12 cellular contexts compared by ENCODE assay signal in genomic region chr15:29871401-29871800, GRCh38. TPM values are rescaled to one million over a fixed set of nuclear protein-coding genes. Genes with fewer than 3 reads are reported as not detected.
A peak's percentile ranks its signal among the peaks of the same experiment; 100 is the strongest.
DNase-seq lines count a peak whose midpoint lies in the region; ATAC-seq, FAIRE-seq and TF ChIP-seq lines count a peak whose summit lies in the region.
"Had no signal": no experiment of that assay in that cellular context is flagged by ENCODE, and none has a peak within 500 bp of the region (broad histone marks: within the 10 kb centered on the region; RNA-seq: fewer than 3 reads in every experiment).

No MANE protein-coding gene starts in this region.

- H3K9ac ChIP-seq in astrocyte (ENCODE audit: low read length) (no peak overlapping the region), neuronal stem cell (ENCODE audit: low read depth, low read length, poor library complexity) (no peak overlapping the region)

- ATAC-seq in thoracic aorta (ENCODE audit: insufficient number of reproducible peaks, low FRiP score, low read depth) (peak; percentile 56), GM18505 (IDR thresholded peaks at IDR 0.05; ENCODE audit: unreplicated experiment) (no peak), HG02610 (IDR thresholded peaks at IDR 0.05; ENCODE audit: unreplicated experiment) (no peak)
- ATAC-seq in stimulated activated naive B cell treated with anti-CD40 and anti-IgM and Interleukin-4, amounts not matched to agents 10 μg/mL and 1 μg/mL and 100 μg/mL, for 72 hours (replicated peaks): no peak

- H2AK5ac ChIP-seq in neuronal stem cell (ENCODE audit: low read depth, low read length): no peak overlapping the region

- H3K23ac ChIP-seq in neuronal stem cell (ENCODE audit: low read depth, low read length, poor library complexity): no peak overlapping the region

- H4K20me1 ChIP-seq in astrocyte (ENCODE audit: insufficient read depth, low read length): no peaks in the 10 kb centered on the region

- peak overlapping the region; percentile 0 for H3K18ac ChIP-seq in neuronal stem cell (ENCODE audit: low read length)

- WGBS in neuronal stem cell (ENCODE audit: extremely low coverage in 2 of 2, insufficient read length in 2 of 2, insufficient replicate concordance in 1 of 2), 2 donors: no CpG with 5 or more reads among the region's 19 CpGs

- no peak for TF ChIP-seq POLR2A in GM18505 (IDR thresholded peaks at IDR 0.05; ENCODE audit: borderline replicate concordance, extremely low read depth, insufficient read depth, insufficient read length)

- H4K8ac ChIP-seq in neuronal stem cell (ENCODE audit: low read depth, low read length): no peak overlapping the region

- no peak overlapping the region for H3K4me2 ChIP-seq in astrocyte (ENCODE audit: low read length)
- H3K4me2 ChIP-seq in neuronal stem cell (ENCODE audit: insufficient read depth, low read length, poor library complexity, severe bottlenecking): no peak overlapping the region

- no peak for DNase-seq in astrocyte (ENCODE audit: low read depth)
- peak in 40 of 42 donors; percentile 35 to 85 (median 62) for DNase-seq in head of caudate nucleus
- DNase-seq in neuronal stem cell (ENCODE audit: low spot score): no peak
- peak; percentile 7 for DNase-seq in thoracic aorta (ENCODE audit: low spot score)
- no peak for DNase-seq in GM10266 (ENCODE audit: extremely low spot score)
- no peak for DNase-seq in stimulated activated naive B cell treated with anti-CD40 and anti-IgM and Interleukin-4, amounts not matched to agents 10 μg/mL and 1 μg/mL and 100 μg/mL, for 72 hours
- DNase-seq: colonic mucosa, NCI-H345 had no signal

- H3K27ac ChIP-seq in astrocyte (ENCODE audit: low read depth, low read length) (peak overlapping the region; percentile 4), neuronal stem cell (replicated peaks; ENCODE audit: low read length) (no peak overlapping the region), thoracic aorta (peak overlapping the region; percentile 10 to 67)
- H3K27ac ChIP-seq: colonic mucosa had no signal

- H2AFZ ChIP-seq in astrocyte (ENCODE audit: low read depth, low read length): no peak overlapping the region
- H2AFZ ChIP-seq in neuronal stem cell (ENCODE audit: low read length): peak overlapping the region; percentile 74

- H3K4me3 ChIP-seq in astrocyte (ENCODE audit: insufficient read depth, low read depth, low read length) (no peak overlapping the region), neuronal stem cell (ENCODE audit: low read length in 2 of 2) (no peak overlapping the region), thoracic aorta (peak overlapping the region; percentile 2)
- H3K4me3 ChIP-seq: colonic mucosa had no signal

- no peak overlapping the region for H3K14ac ChIP-seq in neuronal stem cell (ENCODE audit: low read length)

- H2BK120ac ChIP-seq in neuronal stem cell (ENCODE audit: low read depth, low read length): no peak overlapping the region

- H3K4me3 Mint-ChIP-seq in astrocyte (ENCODE audit: unreplicated experiment): no peak overlapping the region
- H3K4me3 Mint-ChIP-seq in stimulated activated naive B cell treated with anti-CD40 and anti-IgM and Interleukin-4, amounts not matched to agents 10 μg/mL and 1 μg/mL and 100 μg/mL, for 72 hours: no peak overlapping the region
- H3K4me3 Mint-ChIP-seq: activated T-helper 1 cell treated with anti-CD3 and anti-CD28 coated beads, Interleukin-12 subunit alpha, Interleukin-12 subunit beta, Interleukin-2, Interleukin-4 antibody, amounts not matched to agents 30 ng/mL and 10 ng/mL and 1 ng/mL, durations not matched to agents 14 hours and 24 hours and 36 hours had no signal

- no peak overlapping the region for H4K91ac ChIP-seq in neuronal stem cell (ENCODE audit: low read depth, low read length, poor library complexity)

- H3K27me3 ChIP-seq in astrocyte (ENCODE audit: insufficient read depth, low read length): no peaks in the 10 kb centered on the region
- no peaks in the 10 kb centered on the region for H3K27me3 ChIP-seq in neuronal stem cell (ENCODE audit: control insufficient read depth in 3 of 3, insufficient read depth in 3 of 3, low read depth in 1 of 3, low read length in 3 of 3)
- H3K27me3 ChIP-seq in thoracic aorta (replicated peaks; ENCODE audit: insufficient read depth): no peaks in the 10 kb centered on the region
- H3K27me3 ChIP-seq: colonic mucosa had no signal

- H3K4me1 ChIP-seq in astrocyte (ENCODE audit: insufficient read depth, low read length) (no peaks in the 10 kb centered on the region), neuronal stem cell (ENCODE audit: control insufficient read depth in 2 of 2, insufficient read depth in 1 of 2, low read depth in 1 of 2, low read length in 2 of 2) (peaks cover 6% of the 10 kb centered on the region in 2 donors), thoracic aorta (ENCODE audit: control insufficient read depth in 1 of 2, low read depth in 2 of 2) (peaks cover 5 to 9% of the 10 kb centered on the region in 2 donors)
- H3K4me1 ChIP-seq: colonic mucosa had no signal

- FAIRE-seq in astrocyte (lab: Jason Lieb, UNC): no peak

- intact Hi-C loops in head of caudate nucleus (cut with DNase I): no loop called here

- no peaks in the 10 kb centered on the region for H3K36me3 Mint-ChIP-seq in astrocyte (ENCODE audit: low read depth, unreplicated experiment)
- H3K36me3 Mint-ChIP-seq in stimulated activated naive B cell treated with anti-CD40 and anti-IgM and Interleukin-4, amounts not matched to agents 10 μg/mL and 1 μg/mL and 100 μg/mL, for 72 hours: no peaks in the 10 kb centered on the region

- H3K27me3 Mint-ChIP-seq in astrocyte (ENCODE audit: low read depth, unreplicated experiment): no peaks in the 10 kb centered on the region
- H3K27me3 Mint-ChIP-seq in stimulated activated naive B cell treated with anti-CD40 and anti-IgM and Interleukin-4, amounts not matched to agents 10 μg/mL and 1 μg/mL and 100 μg/mL, for 72 hours: peaks cover 3 to 7% of the 10 kb centered on the region in 2 donors

- no peak overlapping the region for H2BK15ac ChIP-seq in neuronal stem cell (ENCODE audit: low read length)

- H3K79me2 ChIP-seq in astrocyte (ENCODE audit: insufficient read depth, low read length): no peaks in the 10 kb centered on the region

- H3K9me3 ChIP-seq in astrocyte (ENCODE audit: insufficient read depth, low read depth, low read length) (no peaks in the 10 kb centered on the region), neuronal stem cell (replicated peaks in 1 of 2; ENCODE audit: control insufficient read depth in 2 of 2, insufficient read depth in 1 of 2, low read depth in 1 of 2, low read length in 2 of 2) (no peaks in the 10 kb centered on the region), thoracic aorta (no peaks in the 10 kb centered on the region)
- H3K9me3 ChIP-seq: Caco-2, colonic mucosa had no signal

- TF ChIP-seq CTCF in astrocyte (IDR thresholded peaks at IDR 0.05; ENCODE audit: insufficient read depth, low read depth, low read length) (no peak), thoracic aorta (IDR thresholded peaks at IDR 0.05) (no peak), GM10266 (IDR thresholded peaks at IDR 0.05; ENCODE audit: control insufficient read depth, insufficient read depth, low read depth, missing control alignments) (no peak)

- H3K27ac Mint-ChIP-seq in astrocyte (ENCODE audit: unreplicated experiment): no peak overlapping the region
- no peak overlapping the region for H3K27ac Mint-ChIP-seq in stimulated activated naive B cell treated with anti-CD40 and anti-IgM and Interleukin-4, amounts not matched to agents 10 μg/mL and 1 μg/mL and 100 μg/mL, for 72 hours
- H3K27ac Mint-ChIP-seq: activated T-helper 1 cell treated with anti-CD3 and anti-CD28 coated beads, Interleukin-12 subunit alpha, Interleukin-12 subunit beta, Interleukin-2, Interleukin-4 antibody, amounts not matched to agents 30 ng/mL and 10 ng/mL and 1 ng/mL, durations not matched to agents 14 hours and 24 hours and 36 hours had no signal

- no peak overlapping the region for H2BK12ac ChIP-seq in neuronal stem cell (ENCODE audit: low read length)

- H3K4ac ChIP-seq in neuronal stem cell (ENCODE audit: low read length): no peak overlapping the region

- peaks cover 8% of the 10 kb centered on the region for H3K4me1 Mint-ChIP-seq in astrocyte (ENCODE audit: low read depth, unreplicated experiment)
- H3K4me1 Mint-ChIP-seq in stimulated activated naive B cell treated with anti-CD40 and anti-IgM and Interleukin-4, amounts not matched to agents 10 μg/mL and 1 μg/mL and 100 μg/mL, for 72 hours: no peaks in the 10 kb centered on the region

- H3K9me3 Mint-ChIP-seq in astrocyte (ENCODE audit: unreplicated experiment): no peaks in the 10 kb centered on the region
- no peaks in the 10 kb centered on the region for H3K9me3 Mint-ChIP-seq in stimulated activated naive B cell treated with anti-CD40 and anti-IgM and Interleukin-4, amounts not matched to agents 10 μg/mL and 1 μg/mL and 100 μg/mL, for 72 hours
- H3K9me3 Mint-ChIP-seq: activated T-helper 1 cell treated with anti-CD3 and anti-CD28 coated beads, Interleukin-12 subunit alpha, Interleukin-12 subunit beta, Interleukin-2, Interleukin-4 antibody, amounts not matched to agents 30 ng/mL and 10 ng/mL and 1 ng/mL, durations not matched to agents 14 hours and 24 hours and 36 hours had no signal

- no peaks in the 10 kb centered on the region for H3K36me3 ChIP-seq in astrocyte (ENCODE audit: insufficient read depth, low read length)
- no peaks in the 10 kb centered on the region for H3K36me3 ChIP-seq in neuronal stem cell (replicated peaks in 1 of 2; ENCODE audit: control insufficient read depth in 2 of 2, insufficient read depth in 2 of 2, low read length in 2 of 2)
- H3K36me3 ChIP-seq in thoracic aorta: no peaks in the 10 kb centered on the region
- H3K36me3 ChIP-seq: colonic mucosa had no signal

- H2BK5ac ChIP-seq in neuronal stem cell (ENCODE audit: low read length): no peak overlapping the region

- H3K79me1 ChIP-seq in neuronal stem cell (ENCODE audit: low read depth, low read length): no peaks in the 10 kb centered on the region

RNA-seq across cellular contexts. Expression of gene TJP1, which starts 49.1 kb away (rescaled TPM):
- total RNA-seq in astrocyte (118 and 137 TPM in 2 replicates), thoracic aorta (100 to 1,000 TPM in 1 of 2 donors, 10 to 100 TPM in 1; 78.4 to 146 TPM)
- polyA plus RNA-seq in neuronal stem cell (2013, experiment 1 of 2): 57.3 TPM
- polyA plus RNA-seq in neuronal stem cell (2013, experiment 2 of 2): 58.1 TPM
- total RNA-seq: activated T-helper 1 cell treated with anti-CD3 and anti-CD28 coated beads, Interleukin-12 subunit alpha, Interleukin-12 subunit beta, Interleukin-2, Interleukin-4 antibody, amounts not matched to agents 30 ng/mL and 10 ng/mL and 1 ng/mL, durations not matched to agents 14 hours and 24 hours and 36 hours had no signal

Comparison
In these comparisons a context has a peak if more than half of its experiments do, and no peak if none do; other contexts are left out.
1. DNase-seq: peak in head of caudate nucleus (40 of 42) and thoracic aorta (single experiment); none in astrocyte (single experiment), neuronal stem cell (single experiment), GM10266 (single experiment) and stimulated activated naive B cell treated with anti-CD40 and anti-IgM and Interleukin-4, amounts not matched to agents 10 μg/mL and 1 μg/mL and 100 μg/mL, for 72 hours (single experiment).